ENCODE assay signal across 16 cellular contexts in genomic region chr1:209886219-209886536, GRCh38. TPM values are rescaled to one million over a fixed set of nuclear protein-coding genes. Genes with fewer than 3 reads are reported as not detected.
DNase-seq lines count a peak whose midpoint lies in the region; TF ChIP-seq lines count a peak whose summit lies in the region.
"Had no signal": no experiment of that assay in that cellular context is flagged by ENCODE, and none has a peak within 500 bp of the region (broad histone marks: within the 10 kb centered on the region; RNA-seq: fewer than 3 reads in every experiment).

No MANE protein-coding gene starts in this region.

- H3K9me3 ChIP-seq in breast epithelium (no peaks in the 10 kb centered on the region), suprapubic skin (no peaks in the 10 kb centered on the region)

- H3K9me3 Mint-ChIP-seq in MCF 10A (ENCODE audit: unreplicated experiment), result no peaks in the 10 kb centered on the region
- H3K9me3 Mint-ChIP-seq in activated T-helper 1 cell treated with anti-CD3 and anti-CD28 coated beads, Interleukin-12 subunit alpha, Interleukin-12 subunit beta, Interleukin-2, Interleukin-4 antibody, amounts not matched to agents 30 ng/mL and 10 ng/mL and 1 ng/mL, durations not matched to agents 14 hours and 24 hours and 36 hours, result no peaks in the 10 kb centered on the region
- H3K9me3 Mint-ChIP-seq: activated CD4-positive, alpha-beta memory T cell treated with anti-CD3 and anti-CD28 coated beads for 36 hours had no signal

- peak; percentile 44 for TF ChIP-seq CTCF in MCF 10A (IDR thresholded peaks at IDR 0.05; ENCODE audit: unreplicated experiment)
- TF ChIP-seq CTCF in breast epithelium (IDR thresholded peaks at IDR 0.05), result no peak
- peak; percentile 62 for TF ChIP-seq CTCF in epithelial cell of proximal tubule (conservative IDR thresholded peaks at IDR 0.05; ENCODE audit: low read depth, low read length)
- no peak for TF ChIP-seq CTCF in coronary artery (IDR thresholded peaks at IDR 0.05)
- no peak for TF ChIP-seq CTCF in suprapubic skin (IDR thresholded peaks at IDR 0.05)

- no peaks in the 10 kb centered on the region for H3K27me3 ChIP-seq in breast epithelium
- peaks cover 2% of the 10 kb centered on the region for H3K27me3 ChIP-seq in suprapubic skin

- no peaks in the 10 kb centered on the region for H3K36me3 Mint-ChIP-seq in MCF 10A (ENCODE audit: insufficient read depth, unreplicated experiment)
- no peaks in the 10 kb centered on the region for H3K36me3 Mint-ChIP-seq in activated T-helper 1 cell treated with anti-CD3 and anti-CD28 coated beads, Interleukin-12 subunit alpha, Interleukin-12 subunit beta, Interleukin-2, Interleukin-4 antibody, amounts not matched to agents 30 ng/mL and 10 ng/mL and 1 ng/mL, durations not matched to agents 14 hours and 24 hours and 36 hours (ENCODE audit: low read depth)
- H3K36me3 Mint-ChIP-seq: activated CD4-positive, alpha-beta memory T cell treated with anti-CD3 and anti-CD28 coated beads for 36 hours had no signal

- no peak for TF ChIP-seq EP300 in suprapubic skin (IDR thresholded peaks at IDR 0.05)

- H3K4me1 ChIP-seq in breast epithelium, result no peaks in the 10 kb centered on the region
- H3K4me1 ChIP-seq in suprapubic skin, result no peaks in the 10 kb centered on the region

- BruUV-seq in MCF 10A (replicated peaks; lab: Mats Ljungman, UMichigan), result no TSS peak

- POLR2A ChIA-PET in MCF 10A (lab: Yijun Ruan, JAX), result interaction anchor here (0.8 to 8.7 kb wide), 5 partner anchors 10 to 103 kb away, joined by 4 to 156 read pairs (median 8); no protein-coding TSS in a partner anchor

- H3K36me3 ChIP-seq in breast epithelium (no peaks in the 10 kb centered on the region), suprapubic skin (no peaks in the 10 kb centered on the region)

- intact Hi-C loops in MCF 10A (cut with micrococcal nuclease), result loop anchor here (1.0 to 5.0 kb wide), 3 partner anchors 26 to 103 kb away; no protein-coding TSS in a partner anchor
- intact Hi-C loops in breast epithelium (cut with DNase I; ENCODE audit: low total_unique reads), result no loop called here
- intact Hi-C loops in activated T-helper 1 cell treated with anti-CD3 and anti-CD28 coated beads, Interleukin-12 subunit alpha, Interleukin-12 subunit beta, Interleukin-2, Interleukin-4 antibody, amounts not matched to agents 30 ng/mL and 10 ng/mL and 1 ng/mL, durations not matched to agents 14 hours and 24 hours and 36 hours (cut with micrococcal nuclease), result no loop called here

- TF ChIP-seq POLR2A in breast epithelium (IDR thresholded peaks at IDR 0.05), result no peak
- no peak for TF ChIP-seq POLR2A in suprapubic skin (IDR thresholded peaks at IDR 0.05)

- no peak overlapping the region for H3K4me3 Mint-ChIP-seq in MCF 10A (ENCODE audit: unreplicated experiment)
- H3K4me3 Mint-ChIP-seq in activated T-helper 1 cell treated with anti-CD3 and anti-CD28 coated beads, Interleukin-12 subunit alpha, Interleukin-12 subunit beta, Interleukin-2, Interleukin-4 antibody, amounts not matched to agents 30 ng/mL and 10 ng/mL and 1 ng/mL, durations not matched to agents 14 hours and 24 hours and 36 hours, result no peak overlapping the region
- H3K4me3 Mint-ChIP-seq: activated CD4-positive, alpha-beta memory T cell treated with anti-CD3 and anti-CD28 coated beads for 36 hours had no signal

- H3K4me3 ChIP-seq in breast epithelium (no peak overlapping the region), epithelial cell of proximal tubule (ENCODE audit: low read depth, low read length) (no peak overlapping the region), coronary artery (no peak overlapping the region), suprapubic skin (no peak overlapping the region)

- no peaks in the 10 kb centered on the region for H3K27me3 Mint-ChIP-seq in MCF 10A (ENCODE audit: insufficient read depth, unreplicated experiment)
- H3K27me3 Mint-ChIP-seq in activated T-helper 1 cell treated with anti-CD3 and anti-CD28 coated beads, Interleukin-12 subunit alpha, Interleukin-12 subunit beta, Interleukin-2, Interleukin-4 antibody, amounts not matched to agents 30 ng/mL and 10 ng/mL and 1 ng/mL, durations not matched to agents 14 hours and 24 hours and 36 hours (ENCODE audit: insufficient read depth), result peaks cover 14% of the 10 kb centered on the region

- peaks cover 67% of the 10 kb centered on the region for H3K4me1 Mint-ChIP-seq in MCF 10A (ENCODE audit: insufficient read depth, unreplicated experiment)
- peaks cover 5% of the 10 kb centered on the region for H3K4me1 Mint-ChIP-seq in activated T-helper 1 cell treated with anti-CD3 and anti-CD28 coated beads, Interleukin-12 subunit alpha, Interleukin-12 subunit beta, Interleukin-2, Interleukin-4 antibody, amounts not matched to agents 30 ng/mL and 10 ng/mL and 1 ng/mL, durations not matched to agents 14 hours and 24 hours and 36 hours (ENCODE audit: low read depth)

- H3K27ac ChIP-seq in breast epithelium (no peak overlapping the region), coronary artery (no peak overlapping the region), suprapubic skin (no peak overlapping the region)

- peak overlapping the region; percentile 81 for H3K27ac Mint-ChIP-seq in MCF 10A (ENCODE audit: low read depth, unreplicated experiment)
- H3K27ac Mint-ChIP-seq in activated T-helper 1 cell treated with anti-CD3 and anti-CD28 coated beads, Interleukin-12 subunit alpha, Interleukin-12 subunit beta, Interleukin-2, Interleukin-4 antibody, amounts not matched to agents 30 ng/mL and 10 ng/mL and 1 ng/mL, durations not matched to agents 14 hours and 24 hours and 36 hours, result no peak overlapping the region
- H3K27ac Mint-ChIP-seq: activated CD4-positive, alpha-beta memory T cell treated with anti-CD3 and anti-CD28 coated beads for 36 hours had no signal

- WGBS in suprapubic skin, result 31% methylated on average over 1 of the region's 1 CpG

- CTCF ChIA-PET in MCF 10A (lab: Yijun Ruan, JAX), result interaction anchor here (0.6 to 6.0 kb wide), 13 partner anchors 8 to 107 kb away, joined by 3 to 66 read pairs (median 4); partner anchors contain the start of gene UTP25

- DNase-seq in MCF 10A (ENCODE audit: unreplicated experiment), result no peak
- DNase-seq in breast epithelium (ENCODE audit: low spot score in 2 of 2), result no peak
- peak; percentile 39 for DNase-seq in NCI-H2227 treated with DMSO at 0.1 percent for 48 hours (lab: John Stamatoyannopoulos, UW)
- no peak for DNase-seq in epithelial cell of proximal tubule (ENCODE audit: low read depth)
- DNase-seq in activated T-helper 1 cell treated with anti-CD3 and anti-CD28 coated beads, Interleukin-12 subunit alpha, Interleukin-12 subunit beta, Interleukin-2, Interleukin-4 antibody, amounts not matched to agents 30 ng/mL and 10 ng/mL and 1 ng/mL, durations not matched to agents 14 hours and 24 hours and 36 hours (ENCODE audit: low spot score), result no peak
- no peak for DNase-seq in coronary artery (ENCODE audit: low spot score)
- DNase-seq in stimulated activated CD4-positive, alpha-beta T cell treated with anti-CD3 and anti-CD28 coated beads, Interleukin-2, amount 100 ng/mL, for 24 hours, result no peak
- no peak for DNase-seq in suprapubic skin (ENCODE audit: low spot score in 2 of 2)
- DNase-seq: activated CD4-positive, alpha-beta memory T cell treated with anti-CD3 and anti-CD28 coated beads for 36 hours; AML-193; amniotic stem cell; mesendoderm; NCI-H526 treated with DMSO at 0.1 percent for 48 hours; T-helper 9 cell had no signal

RNA-seq across cellular contexts. Expression of gene SYT14, which starts 51.8 kb away (rescaled TPM):
- total RNA-seq in MCF 10A (2022), result 0.79 and 1.4 TPM in 2 replicates
- under 1 TPM in 1 of 3 donors, not detected in 2; 0.73 TPM for total RNA-seq in breast epithelium
- 3.9 and 7.6 TPM in 2 replicates for total RNA-seq in epithelial cell of proximal tubule
- total RNA-seq in activated T-helper 1 cell treated with anti-CD3 and anti-CD28 coated beads, Interleukin-12 subunit alpha, Interleukin-12 subunit beta, Interleukin-2, Interleukin-4 antibody, amounts not matched to agents 30 ng/mL and 10 ng/mL and 1 ng/mL, durations not matched to agents 14 hours and 24 hours and 36 hours, result not detected in 2 replicates
- total RNA-seq in suprapubic skin, result under 1 TPM in 1 of 4 donors, not detected in 3; 0.26 TPM
- total RNA-seq: activated CD4-positive, alpha-beta memory T cell treated with anti-CD3 and anti-CD28 coated beads for 36 hours; omental fat pad; subcutaneous adipose tissue had no signal

RNA-seq across cellular contexts. Expression of gene UTP25, which starts 58.4 kb away (rescaled TPM):
- total RNA-seq in MCF 10A (2022) (20.4 and 23.8 TPM in 2 replicates), breast epithelium (10 to 100 TPM in 2 of 3 donors, 1 to 10 TPM in 1; 6.4 to 15.5 (median 11.1) TPM), epithelial cell of proximal tubule (7.5 and 10.9 TPM in 2 replicates), suprapubic skin (10 to 100 TPM in 3 of 4 donors, 1 to 10 TPM in 1; 9.6 to 17.9 (median 11.6) TPM)
- total RNA-seq in activated T-helper 1 cell treated with anti-CD3 and anti-CD28 coated beads, Interleukin-12 subunit alpha, Interleukin-12 subunit beta, Interleukin-2, Interleukin-4 antibody, amounts not matched to agents 30 ng/mL and 10 ng/mL and 1 ng/mL, durations not matched to agents 14 hours and 24 hours and 36 hours, result 17.7 and 18.3 TPM in 2 replicates

Comparison
In these comparisons a context has a peak if more than half of its experiments do, and no peak if none do; other contexts are left out.
1. CTCF ChIP-seq: peak in MCF 10A (single experiment) and epithelial cell of proximal tubule (single experiment); none in breast epithelium (0 of 3), coronary artery (single experiment) and suprapubic skin (0 of 2).